Comparison of ENCODE assay signal across 8 cellular contexts in genomic region chr3:56923546-56924224, GRCh38.
A peak's percentile ranks its signal among the peaks of the same experiment; 100 is the strongest.
DNase-seq lines count a peak whose midpoint lies in the region; ATAC-seq lines count a peak whose summit lies in the region.

No MANE protein-coding gene starts in this region.

- peaks cover 61% of the 10 kb centered on the region for H3K4me1 Mint-ChIP-seq in activated T-helper 2 cell treated with anti-CD3 and anti-CD28 coated beads, Interferon-gamma antibody, Interleukin-2, Interleukin-4, amounts not matched to agents 10 μg/mL and 5 μg/mL and 100 μg/mL, durations not matched to agents 14 hours and 24 hours and 36 hours (ENCODE audit: low read depth)

- peak; percentile 80 to 88 for ATAC-seq in right cardiac atrium
- ATAC-seq in GM19351 (IDR thresholded peaks at IDR 0.05; ENCODE audit: unreplicated experiment) = no peak
- no peak for ATAC-seq in GM18873 (IDR thresholded peaks at IDR 0.05; ENCODE audit: low FRiP score, unreplicated experiment)

- WGBS in right cardiac atrium = 5% methylated on average over 3 of the region's 3 CpGs

- H3K4me1 ChIP-seq in right cardiac atrium (ENCODE audit: control insufficient read depth, insufficient read depth, low read length) = peaks cover 16% of the 10 kb centered on the region
- peaks cover 41% of the 10 kb centered on the region for H3K4me1 ChIP-seq in stomach smooth muscle (ENCODE audit: control insufficient read depth, insufficient read depth, low read length)

- peak overlapping the region; percentile 31 for H3K4me3 Mint-ChIP-seq in activated T-helper 2 cell treated with anti-CD3 and anti-CD28 coated beads, Interferon-gamma antibody, Interleukin-2, Interleukin-4, amounts not matched to agents 10 μg/mL and 5 μg/mL and 100 μg/mL, durations not matched to agents 14 hours and 24 hours and 36 hours (ENCODE audit: low read depth)

- H3K36me3 ChIP-seq in stomach smooth muscle (ENCODE audit: control insufficient read depth in 2 of 2, insufficient read depth in 2 of 2, low read length in 2 of 2) = no peaks in the 10 kb centered on the region

- no peak overlapping the region for H3K4me3 ChIP-seq in right cardiac atrium (ENCODE audit: low read length)
- H3K4me3 ChIP-seq in stomach smooth muscle (ENCODE audit: low read length in 2 of 2) = no peak overlapping the region

- no peaks in the 10 kb centered on the region for H3K9me3 Mint-ChIP-seq in activated T-helper 2 cell treated with anti-CD3 and anti-CD28 coated beads, Interferon-gamma antibody, Interleukin-2, Interleukin-4, amounts not matched to agents 10 μg/mL and 5 μg/mL and 100 μg/mL, durations not matched to agents 14 hours and 24 hours and 36 hours

- H3K36me3 Mint-ChIP-seq in activated T-helper 2 cell treated with anti-CD3 and anti-CD28 coated beads, Interferon-gamma antibody, Interleukin-2, Interleukin-4, amounts not matched to agents 10 μg/mL and 5 μg/mL and 100 μg/mL, durations not matched to agents 14 hours and 24 hours and 36 hours (ENCODE audit: low read depth) = no peaks in the 10 kb centered on the region

- H3K27me3 Mint-ChIP-seq in activated T-helper 2 cell treated with anti-CD3 and anti-CD28 coated beads, Interferon-gamma antibody, Interleukin-2, Interleukin-4, amounts not matched to agents 10 μg/mL and 5 μg/mL and 100 μg/mL, durations not matched to agents 14 hours and 24 hours and 36 hours (ENCODE audit: low read depth) = no peaks in the 10 kb centered on the region

- intact Hi-C loops in activated T-helper 2 cell treated with anti-CD3 and anti-CD28 coated beads, Interferon-gamma antibody, Interleukin-2, Interleukin-4, amounts not matched to agents 10 μg/mL and 5 μg/mL and 100 μg/mL, durations not matched to agents 14 hours and 24 hours and 36 hours (cut with micrococcal nuclease) = loop anchor here (1.0 kb wide), 1 partner anchor 19 kb away; no protein-coding TSS in a partner anchor
- intact Hi-C loops in right cardiac atrium (cut with DNase I) = loop anchor here in 1 of 4 donors (10.0 kb wide), 1 partner anchor 61 kb away; no protein-coding TSS in a partner anchor

- peak overlapping the region; percentile 83 for H3K27ac Mint-ChIP-seq in activated T-helper 2 cell treated with anti-CD3 and anti-CD28 coated beads, Interferon-gamma antibody, Interleukin-2, Interleukin-4, amounts not matched to agents 10 μg/mL and 5 μg/mL and 100 μg/mL, durations not matched to agents 14 hours and 24 hours and 36 hours

- peak; percentile 27 to 79 (median 58) for DNase-seq in stimulated activated naive CD4-positive, alpha-beta T cell (lab: John Stamatoyannopoulos, UW)
- no peak for DNase-seq in stimulated activated naive CD4-positive, alpha-beta T cell treated with Interleukin-2 at 50 U/mL for 16 hours (lab: John Stamatoyannopoulos, UW)
- DNase-seq in activated T-helper 2 cell treated with anti-CD3 and anti-CD28 coated beads, Interferon-gamma antibody, Interleukin-2, Interleukin-4, amounts not matched to agents 10 μg/mL and 5 μg/mL and 100 μg/mL, durations not matched to agents 14 hours and 24 hours and 36 hours (ENCODE audit: low spot score) = peak; percentile 37
- DNase-seq in right cardiac atrium = peak in 1 of 3 donors; percentile 60
- no peak for DNase-seq in DMS79 treated with DMSO at 0.1 percent for 48 hours (lab: John Stamatoyannopoulos, UW)

- H3K9me3 ChIP-seq in right cardiac atrium (ENCODE audit: control insufficient read depth, low read length) (no peaks in the 10 kb centered on the region), stomach smooth muscle (ENCODE audit: control insufficient read depth in 2 of 2, low read length in 2 of 2) (no peaks in the 10 kb centered on the region)

- no peak overlapping the region for H3K9ac ChIP-seq in stomach smooth muscle (ENCODE audit: low read length in 2 of 2)

- H3K27ac ChIP-seq in right cardiac atrium (ENCODE audit: low read length) = peak overlapping the region; percentile 85
- peak overlapping the region; percentile 12 for H3K27ac ChIP-seq in stomach smooth muscle (ENCODE audit: low read length)

- H3K27me3 ChIP-seq in right cardiac atrium (ENCODE audit: control insufficient read depth, insufficient read depth) = no peaks in the 10 kb centered on the region
- no peaks in the 10 kb centered on the region for H3K27me3 ChIP-seq in stomach smooth muscle (ENCODE audit: control insufficient read depth in 1 of 2, insufficient read depth in 2 of 2, low read length in 2 of 2)

Comparison
In these comparisons a context has a peak if more than half of its experiments do, and no peak if none do; other contexts are left out.
1. DNase-seq: peak in stimulated activated naive CD4-positive, alpha-beta T cell (6 of 6) and activated T-helper 2 cell treated with anti-CD3 and anti-CD28 coated beads, Interferon-gamma antibody, Interleukin-2, Interleukin-4, amounts not matched to agents 10 μg/mL and 5 μg/mL and 100 μg/mL, durations not matched to agents 14 hours and 24 hours and 36 hours (single experiment); none in stimulated activated naive CD4-positive, alpha-beta T cell treated with Interleukin-2 at 50 U/mL for 16 hours (single experiment) and DMS79 treated with DMSO at 0.1 percent for 48 hours (single experiment).
2. ATAC-seq: peak in right cardiac atrium (2 of 2); none in GM19351 (single experiment) and GM18873 (single experiment).